12 cellular contexts compared by ENCODE assay signal in the genomic region with DNA sequence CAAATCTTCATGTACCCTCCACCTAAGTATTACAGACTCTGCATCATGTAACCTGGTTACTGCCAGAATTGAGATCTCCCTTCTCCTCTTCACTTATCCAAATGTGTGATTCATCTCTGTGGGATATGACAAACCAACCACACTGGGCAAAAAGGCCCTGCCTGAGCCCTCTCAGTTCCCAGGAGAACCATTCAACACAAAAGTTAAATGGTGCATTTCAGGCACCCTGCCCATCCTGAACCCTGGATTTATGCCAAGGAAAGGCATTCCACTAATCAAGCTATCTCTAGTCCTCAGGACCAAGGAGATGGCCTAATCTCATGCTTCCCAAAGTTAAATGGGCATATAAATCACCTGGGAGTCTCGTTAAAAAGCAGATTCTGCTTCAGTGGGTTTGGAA.
DNase-seq lines count a peak whose midpoint lies in the region; ATAC-seq and TF ChIP-seq lines count a peak whose summit lies in the region.
"Had no signal": no experiment of that assay in that cellular context is flagged by ENCODE, and none has a peak within 500 bp of the region (broad histone marks: within the 10 kb centered on the region; RNA-seq: fewer than 3 reads in every experiment).

No MANE protein-coding gene starts in this region.

- no peak for TF ChIP-seq POLR2A in IMR-90 (IDR thresholded peaks at IDR 0.05; ENCODE audit: low read depth, low read length)

- no peak overlapping the region for H2BK5ac ChIP-seq in IMR-90 (ENCODE audit: low read depth, low read length, poor library complexity, severe bottlenecking)

- H2AFZ ChIP-seq in IMR-90 (replicated peaks; ENCODE audit: low read length, poor library complexity): no peak overlapping the region

- no peak overlapping the region for H3K23ac ChIP-seq in IMR-90 (ENCODE audit: low read depth, low read length)

- H3K9ac ChIP-seq in IMR-90 (ENCODE audit: low read depth, low read length): no peak overlapping the region

- no peaks in the 10 kb centered on the region for H3K36me3 ChIP-seq in IMR-90 (ENCODE audit: control insufficient read depth, insufficient read depth, low read length)
- H3K36me3 ChIP-seq: neutrophil had no signal

- peak; percentile 19 for DNase-seq in NCI-H1092 treated with DMSO at 0.1 percent for 48 hours (lab: John Stamatoyannopoulos, UW)
- no peak for DNase-seq in NCI-H1092 (lab: John Stamatoyannopoulos, UW)
- DNase-seq in IMR-90: peak; percentile 92
- DNase-seq in amniotic stem cell (lab: John Stamatoyannopoulos, UW): peak; percentile 44
- peak; percentile 67 for DNase-seq in non-pigmented ciliary epithelial cell (ENCODE audit: low read depth)
- no peak for DNase-seq in activated effector memory CD4-positive, alpha-beta T cell treated with Interleukin-2 at 50 U/mL for 16 hours
- no peak for DNase-seq in NCI-H510A treated with DMSO at 0.1 percent for 48 hours (lab: John Stamatoyannopoulos, UW)
- DNase-seq in SHP77 treated with DMSO at 0.1 percent for 48 hours (lab: John Stamatoyannopoulos, UW): no peak
- DNase-seq: activated T-cell treated with anti-CD3 and anti-CD28 coated beads, Interleukin-2, amount 50 U/mL, for 24 hours; foreskin melanocyte had no signal

- no peak overlapping the region for H3K14ac ChIP-seq in IMR-90 (replicated peaks; ENCODE audit: low read depth, low read length)

- H2BK120ac ChIP-seq in IMR-90 (ENCODE audit: low read depth, low read length): no peak overlapping the region

- no peak overlapping the region for H3K4ac ChIP-seq in IMR-90 (ENCODE audit: low read depth, low read length)

- H3K56ac ChIP-seq in IMR-90 (ENCODE audit: extremely low read depth, insufficient read depth, low read length): no peak overlapping the region

- H2AK5ac ChIP-seq in IMR-90 (ENCODE audit: low read depth, low read length): no peak overlapping the region

- no peak overlapping the region for H2BK15ac ChIP-seq in IMR-90 (ENCODE audit: low read depth, low read length)

- H3K27me3 ChIP-seq in IMR-90 (ENCODE audit: control insufficient read depth, insufficient read depth, low read length): no peaks in the 10 kb centered on the region
- H3K27me3 ChIP-seq: neutrophil had no signal

- no peak for TF ChIP-seq RAD21 in IMR-90 (IDR thresholded peaks at IDR 0.05; ENCODE audit: low read length)

- in situ Hi-C loops in IMR-90 (cut with MboI; ENCODE audit: low sequenced_read_pairs): no loop called here

- H3K4me1 ChIP-seq in IMR-90 (ENCODE audit: control insufficient read depth, insufficient read depth, low read length): peaks cover 3% of the 10 kb centered on the region

- dilution Hi-C loops in IMR-90 (cut with HindIII; ENCODE audit: low sequenced_read_pairs, unreplicated experiment): no loop called here

- intact Hi-C loops in IMR-90 (cut with micrococcal nuclease): no loop called here

- H4K8ac ChIP-seq in IMR-90 (ENCODE audit: low read depth in 2 of 2, low read length in 2 of 2): no peak overlapping the region

- H2BK20ac ChIP-seq in IMR-90 (ENCODE audit: low read depth, low read length): no peak overlapping the region

- no CpG with 5 or more reads among the region's 1 CpG for WGBS in IMR-90 (ENCODE audit: extremely low coverage in 2 of 2, insufficient read length in 1 of 2), 2 experiments

- POLR2A ChIA-PET in IMR-90 (lab: Charles Lee; ENCODE audit: unreplicated experiment): no interaction called here

- H3K79me1 ChIP-seq in IMR-90 (ENCODE audit: low read depth in 1 of 2, low read length in 2 of 2): no peaks in the 10 kb centered on the region

- H2AK9ac ChIP-seq in IMR-90 (replicated peaks; ENCODE audit: low read depth, low read length, poor library complexity): no peak overlapping the region

- ATAC-seq in IMR-90 (ENCODE audit: low read depth): peak; percentile 82
- ATAC-seq: Panc1 had no signal

- no peaks in the 10 kb centered on the region for H4K20me1 ChIP-seq in IMR-90 (ENCODE audit: insufficient read depth, low read length)

- H3K4me3 ChIP-seq in IMR-90 (ENCODE audit: insufficient read depth, low read depth, low read length): no peak overlapping the region

- CTCF ChIA-PET in IMR-90 (lab: Yijun Ruan, JAX): no interaction called here

- no peak overlapping the region for H3K4me2 ChIP-seq in IMR-90 (ENCODE audit: low read depth, low read length)

- no TSS peak for BruUV-seq in IMR-90 (replicated peaks; lab: Mats Ljungman, UMichigan)

- no peak overlapping the region for H4K5ac ChIP-seq in IMR-90 (ENCODE audit: low read depth, low read length)

- no peak overlapping the region for H3K18ac ChIP-seq in IMR-90 (ENCODE audit: low read depth, low read length)

- TF ChIP-seq CTCF in IMR-90 (conservative IDR thresholded peaks at IDR 0.05; ENCODE audit: low read depth, low read length): no peak

- no peaks in the 10 kb centered on the region for H3K9me3 ChIP-seq in IMR-90 (ENCODE audit: control insufficient read depth, insufficient read depth, low read length)
- H3K9me3 ChIP-seq: neutrophil had no signal

- H3K27ac ChIP-seq in IMR-90 (ENCODE audit: insufficient read depth, low read length): no peak overlapping the region
- H3K27ac ChIP-seq: neutrophil had no signal

- 0 out of 2 replicates have a peak, but pooled peaks cover 3% of the 10 kb centered on the region for H3K9me1 ChIP-seq in IMR-90 (ENCODE audit: insufficient read depth, low read length)

- H4K91ac ChIP-seq in IMR-90 (ENCODE audit: insufficient read depth, low read depth, low read length): no peak overlapping the region

TF ChIP-seq in IMR-90, 13 proteins besides CTCF, POLR2A, EP300 and RAD21:
- TF ChIP-seq BHLHE40 (IDR thresholded peaks at IDR 0.05; ENCODE audit: low read depth, low read length) (no peak), CHD1 (IDR thresholded peaks at IDR 0.05; ENCODE audit: low read depth, low read length) (no peak), SMC3 (IDR thresholded peaks at IDR 0.05; ENCODE audit: low read depth, low read length) (no peak), MAFK (IDR thresholded peaks at IDR 0.05; ENCODE audit: low read depth, low read length) (no peak), RCOR1 (IDR thresholded peaks at IDR 0.05; ENCODE audit: insufficient replicate concordance, low read length) (no peak), MXI1 (IDR thresholded peaks at IDR 0.05; ENCODE audit: borderline replicate concordance, low read depth, low read length) (no peak), CEBPB (IDR thresholded peaks at IDR 0.05; ENCODE audit: low read depth, low read length) (peak; percentile 24; the same call in 1 of the 2 replicates), FOS (IDR thresholded peaks at IDR 0.05; ENCODE audit: low read depth, low read length) (peak; percentile 71), RFX5 (IDR thresholded peaks at IDR 0.05; ENCODE audit: low read depth, low read length) (no peak), NFE2L2 (IDR thresholded peaks at IDR 0.05; ENCODE audit: low read depth, low read length) (no peak), MAZ (IDR thresholded peaks at IDR 0.05; ENCODE audit: borderline replicate concordance, low read depth, low read length) (no peak)
- TF ChIP-seq, protein P1, sequence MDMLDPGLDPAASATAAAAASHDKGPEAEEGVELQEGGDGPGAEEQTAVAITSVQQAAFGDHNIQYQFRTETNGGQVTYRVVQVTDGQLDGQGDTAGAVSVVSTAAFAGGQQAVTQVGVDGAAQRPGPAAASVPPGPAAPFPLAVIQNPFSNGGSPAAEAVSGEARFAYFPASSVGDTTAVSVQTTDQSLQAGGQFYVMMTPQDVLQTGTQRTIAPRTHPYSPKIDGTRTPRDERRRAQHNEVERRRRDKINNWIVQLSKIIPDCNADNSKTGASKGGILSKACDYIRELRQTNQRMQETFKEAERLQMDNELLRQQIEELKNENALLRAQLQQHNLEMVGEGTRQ (IDR thresholded peaks at IDR 0.05; ENCODE audit: low read depth, low read length): no peak

Comparison
In these comparisons a context has a peak if more than half of its experiments do, and no peak if none do; other contexts are left out.
1. DNase-seq: peak in NCI-H1092 treated with DMSO at 0.1 percent for 48 hours (single experiment), IMR-90 (single experiment), amniotic stem cell (single experiment) and non-pigmented ciliary epithelial cell (single experiment); none in NCI-H1092 (single experiment), activated effector memory CD4-positive, alpha-beta T cell treated with Interleukin-2 at 50 U/mL for 16 hours (single experiment), NCI-H510A treated with DMSO at 0.1 percent for 48 hours (single experiment) and SHP77 treated with DMSO at 0.1 percent for 48 hours (single experiment).